In the genomic region with DNA sequence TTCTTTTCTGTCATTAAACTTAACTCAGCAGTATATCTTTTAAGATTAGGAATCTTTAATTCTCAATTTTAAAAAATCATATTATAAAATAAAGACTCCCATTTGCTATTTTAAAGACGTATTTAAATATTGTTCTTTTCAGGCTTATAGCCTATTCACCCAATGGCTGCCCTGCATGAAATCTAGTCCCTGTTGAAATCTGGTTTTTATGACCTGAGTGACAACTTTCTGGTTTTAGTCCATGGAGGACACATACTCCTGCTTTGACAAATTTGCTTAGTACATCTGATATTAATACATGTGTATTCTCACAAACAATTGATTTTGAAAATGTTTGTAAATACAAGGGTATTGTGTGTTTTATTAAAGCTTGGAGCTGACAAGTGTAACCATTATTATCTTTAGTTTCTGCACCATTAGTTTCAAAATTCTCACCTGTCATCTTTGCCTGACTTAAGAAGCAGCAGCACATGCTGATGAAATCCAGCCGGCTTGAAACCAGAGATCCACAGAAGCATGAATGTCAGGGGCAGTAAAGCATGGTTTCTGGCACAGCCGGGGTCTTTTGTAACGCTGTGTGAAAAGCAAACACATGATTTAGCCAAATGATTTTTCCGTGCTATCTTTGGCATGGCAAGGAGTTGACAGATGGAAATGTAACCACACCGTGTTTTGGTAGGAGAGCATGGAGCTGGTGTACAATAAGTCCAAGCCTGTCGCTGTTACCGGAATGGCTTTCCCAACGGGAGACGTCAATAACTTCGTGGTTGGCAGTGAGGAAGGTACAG, we compare ENCODE assay signal across 19 cellular contexts.
DNase-seq lines count a peak whose midpoint lies in the region; ATAC-seq and TF ChIP-seq lines count a peak whose summit lies in the region.
"Had no signal": no experiment of that assay in that cellular context is flagged by ENCODE, and none has a peak within 500 bp of the region (broad histone marks: within the 10 kb centered on the region; RNA-seq: fewer than 3 reads in every experiment).

No MANE protein-coding gene starts in this region.

- H3K27me3 Mint-ChIP-seq in endothelial cell (ENCODE audit: unreplicated experiment) = no peaks in the 10 kb centered on the region

- no peak for ATAC-seq in GM19351 (IDR thresholded peaks at IDR 0.05; ENCODE audit: unreplicated experiment)
- ATAC-seq in activated naive CD4-positive, alpha-beta T cell treated with anti-CD3 and anti-CD28 coated beads, Interleukin-2, amount 50 U/mL, for 72 hours = no peak
- ATAC-seq: foreskin keratinocyte had no signal

- no peak for TF ChIP-seq CTCF in endothelial cell (IDR thresholded peaks at IDR 0.05; ENCODE audit: unreplicated experiment)

- no peak overlapping the region for H3K27ac Mint-ChIP-seq in endothelial cell (ENCODE audit: unreplicated experiment)
- H3K27ac Mint-ChIP-seq in activated naive CD4-positive, alpha-beta T cell treated with anti-CD3 and anti-CD28 coated beads, Interleukin-2, amount 50 U/mL, for 72 hours = no peak overlapping the region
- H3K27ac Mint-ChIP-seq: activated naive CD4-positive, alpha-beta T cell treated with anti-CD3 and anti-CD28 coated beads, Interleukin-2, amount 10 ng/mL, durations not matched to agents 7 days and 5 days; nephron; T-helper 1 cell treated with Interleukin-12 subunit alpha and Interleukin-12 subunit beta and Interleukin-4 antibody, amounts not matched to agents 30 μg/mL and 1 μg/mL, for 36 hours; type B pancreatic cell had no signal

- no peaks in the 10 kb centered on the region for H3K9me3 Mint-ChIP-seq in endothelial cell (ENCODE audit: unreplicated experiment)
- H3K9me3 Mint-ChIP-seq in activated naive CD4-positive, alpha-beta T cell treated with anti-CD3 and anti-CD28 coated beads, Interleukin-2, amount 50 U/mL, for 72 hours = no peaks in the 10 kb centered on the region
- H3K9me3 Mint-ChIP-seq: activated naive CD4-positive, alpha-beta T cell treated with anti-CD3 and anti-CD28 coated beads, Interleukin-2, amount 10 ng/mL, durations not matched to agents 7 days and 5 days; nephron; T-helper 1 cell treated with Interleukin-12 subunit alpha and Interleukin-12 subunit beta and Interleukin-4 antibody, amounts not matched to agents 30 μg/mL and 1 μg/mL, for 36 hours; type B pancreatic cell had no signal

- DNase-seq in DMS153 treated with DMSO at 0.1 percent for 48 hours (lab: John Stamatoyannopoulos, UW; ENCODE audit: unreplicated experiment) (peak; percentile 17), NCI-H187 (lab: John Stamatoyannopoulos, UW) (peak; percentile 62 to 72), NCI-H748 (lab: John Stamatoyannopoulos, UW; ENCODE audit: unreplicated experiment) (peak; percentile 87), myocyte (ENCODE audit: low read depth) (peak; percentile 61), endothelial cell (ENCODE audit: low spot score) (no peak)
- no peak for DNase-seq in activated effector memory CD4-positive, alpha-beta T cell treated with Interleukin-2 at 50 U/mL for 16 hours
- DNase-seq in activated naive CD4-positive, alpha-beta T cell treated with anti-CD3 and anti-CD28 coated beads, Interleukin-2, amount 50 U/mL, for 72 hours (ENCODE audit: low spot score in 2 of 2) = no peak
- DNase-seq: activated CD8-positive, alpha-beta memory T cell treated with anti-CD3 and anti-CD28 coated beads, Interleukin-2, amount 50 U/mL, for 48 hours; activated naive CD4-positive, alpha-beta T cell treated with anti-CD3 and anti-CD28 coated beads, Interleukin-2, amount 10 ng/mL, durations not matched to agents 7 days and 5 days; brain microvascular endothelial cell; foreskin keratinocyte; Kasumi-1; mammary epithelial cell; NCI-H526; sigmoid colon had no signal

- H3K4me1 Mint-ChIP-seq in endothelial cell (ENCODE audit: unreplicated experiment) = no peaks in the 10 kb centered on the region
- H3K4me1 Mint-ChIP-seq: activated naive CD4-positive, alpha-beta T cell treated with anti-CD3 and anti-CD28 coated beads, Interleukin-2, amount 10 ng/mL, durations not matched to agents 7 days and 5 days had no signal

- H3K4me3 Mint-ChIP-seq in endothelial cell (ENCODE audit: unreplicated experiment) = no peak overlapping the region
- H3K4me3 Mint-ChIP-seq: activated naive CD4-positive, alpha-beta T cell treated with anti-CD3 and anti-CD28 coated beads, Interleukin-2, amount 10 ng/mL, durations not matched to agents 7 days and 5 days; nephron; T-helper 1 cell treated with Interleukin-12 subunit alpha and Interleukin-12 subunit beta and Interleukin-4 antibody, amounts not matched to agents 30 μg/mL and 1 μg/mL, for 36 hours; type B pancreatic cell had no signal

- no peaks in the 10 kb centered on the region for H3K36me3 Mint-ChIP-seq in endothelial cell (ENCODE audit: low read depth, unreplicated experiment)
- no peaks in the 10 kb centered on the region for H3K36me3 Mint-ChIP-seq in activated naive CD4-positive, alpha-beta T cell treated with anti-CD3 and anti-CD28 coated beads, Interleukin-2, amount 50 U/mL, for 72 hours
- H3K36me3 Mint-ChIP-seq: activated naive CD4-positive, alpha-beta T cell treated with anti-CD3 and anti-CD28 coated beads, Interleukin-2, amount 10 ng/mL, durations not matched to agents 7 days and 5 days; type B pancreatic cell had no signal

Comparison
In these comparisons a context has a peak if more than half of its experiments do, and no peak if none do; other contexts are left out.
1. DNase-seq: peak in DMS153 treated with DMSO at 0.1 percent for 48 hours (single experiment), NCI-H187 (2 of 2), NCI-H748 (single experiment) and myocyte (single experiment); none in endothelial cell (single experiment), activated effector memory CD4-positive, alpha-beta T cell treated with Interleukin-2 at 50 U/mL for 16 hours (single experiment) and activated naive CD4-positive, alpha-beta T cell treated with anti-CD3 and anti-CD28 coated beads, Interleukin-2, amount 50 U/mL, for 72 hours (0 of 2).